Comparison of ENCODE assay signal across 23 cellular contexts in the genomic region with DNA sequence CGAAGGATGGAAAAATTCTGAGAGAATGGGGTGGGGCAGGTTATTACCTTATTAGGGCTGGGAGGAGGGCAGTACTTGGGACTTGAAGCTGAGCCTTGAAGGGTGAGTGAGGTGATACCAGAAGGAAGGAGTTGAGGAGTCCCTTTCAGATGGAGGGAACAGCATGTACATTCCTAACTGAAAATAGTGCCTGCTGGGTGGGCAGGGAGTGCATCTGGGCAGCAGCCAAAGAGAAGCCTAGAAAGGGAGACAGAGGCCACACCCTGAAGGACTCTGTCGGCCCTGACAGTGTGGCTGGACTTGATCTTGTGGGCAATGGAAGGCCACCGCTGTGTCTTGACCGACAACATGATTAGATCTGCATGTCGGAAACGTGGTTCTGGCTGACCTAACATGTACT.
DNase-seq lines count a peak whose midpoint lies in the region; ATAC-seq, FAIRE-seq and TF ChIP-seq lines count a peak whose summit lies in the region.
"Had no signal": no experiment of that assay in that cellular context is flagged by ENCODE, and none has a peak within 500 bp of the region (broad histone marks: within the 10 kb centered on the region; RNA-seq: fewer than 3 reads in every experiment).

No MANE protein-coding gene starts in this region.

- no peak for FAIRE-seq in GM12878 (lab: Jason Lieb, UNC)
- FAIRE-seq: A549, HepG2, K562 had no signal

- in situ Hi-C loops in GM12878 (cut with MboI): no loop called here

- no peak overlapping the region for H2BK5ac ChIP-seq in neuronal stem cell (ENCODE audit: low read length)

- intact Hi-C loops in GM12878 (cut with micrococcal nuclease; ENCODE audit: unreplicated experiment): no loop called here

- H2BK15ac ChIP-seq in neuronal stem cell (ENCODE audit: low read length): no peak overlapping the region

- TF ChIP-seq POLR2A in GM12878 (IDR thresholded peaks at IDR 0.05; ENCODE audit: low read depth, low read length): no peak

- ATAC-seq in GM12878 (peak; percentile 31; the same call in 2 of the 3 replicates), HG03521 (IDR thresholded peaks at IDR 0.05; ENCODE audit: unreplicated experiment) (no peak)
- ATAC-seq: A549, HepG2, K562, Right ventricle myocardium inferior had no signal

- no peak overlapping the region for H3K23ac ChIP-seq in neuronal stem cell (ENCODE audit: low read depth, low read length, poor library complexity)

- H2BK12ac ChIP-seq in neuronal stem cell (ENCODE audit: low read length): no peak overlapping the region

- TF ChIP-seq RAD21 in GM12878 (IDR thresholded peaks at IDR 0.05; ENCODE audit: insufficient read depth, low read depth, low read length): no peak

- H3K9ac ChIP-seq in Karpas-422 (ENCODE audit: low read length) (no peak overlapping the region), GM12878 (ENCODE audit: control insufficient read depth, insufficient read depth, low read length) (no peak overlapping the region), neuronal stem cell (ENCODE audit: low read depth, low read length, poor library complexity) (no peak overlapping the region), MM.1S (ENCODE audit: low read length) (no peak overlapping the region)
- H3K9ac ChIP-seq: BLaER1 treated with 17β-estradiol and CSF1 and Interleukin-3, amounts not matched to agents 10 nM and 100 nM had no signal

- no peak overlapping the region for H3K4me3 ChIP-seq in Karpas-422 (ENCODE audit: low read length)
- no peak overlapping the region for H3K4me3 ChIP-seq in GM12878
- H3K4me3 ChIP-seq in neuronal stem cell (ENCODE audit: low read length in 2 of 2): no peak overlapping the region
- no peak overlapping the region for H3K4me3 ChIP-seq in MM.1S (ENCODE audit: low read length)
- H3K4me3 ChIP-seq: A549; BLaER1 treated with 17β-estradiol and CSF1 and Interleukin-3, amounts not matched to agents 10 nM and 100 nM; K562 had no signal

- H4K8ac ChIP-seq in neuronal stem cell (ENCODE audit: low read depth, low read length): no peak overlapping the region

- H3F3A ChIP-seq in MM.1S (ENCODE audit: insufficient read depth, low read length): no peaks in the 10 kb centered on the region

- peak; percentile 93 for DNase-seq in CMK (ENCODE audit: low read depth)
- DNase-seq in Karpas-422: peak; percentile 6
- DNase-seq in GM12878 (ENCODE audit: low read depth, low spot score): no peak
- DNase-seq in neuronal stem cell (ENCODE audit: low spot score): no peak
- no peak for DNase-seq in activated gamma-delta T cell (lab: John Stamatoyannopoulos, UW)
- DNase-seq in MM.1S: no peak
- no peak for DNase-seq in NCI-H1436 treated with DMSO at 0.1 percent for 48 hours (lab: John Stamatoyannopoulos, UW)
- DNase-seq: CD4-positive, alpha-beta memory T cell; DND-41; H9; HFFc6; NCI-H1092 treated with DMSO at 0.1 percent for 48 hours; NCI-H1694 treated with DMSO at 0.1 percent for 48 hours; NCI-H2081 treated with DMSO at 0.1 percent for 48 hours; NCI-H446 treated with DMSO at 0.1 percent for 48 hours; NCI-H526 treated with DMSO at 0.1 percent for 48 hours had no signal

- RAD21 ChIA-PET in GM12878 (lab: Charles Lee; ENCODE audit: unreplicated experiment): interaction anchor here (1.1 to 1.4 kb wide), 3 partner anchors 18 to 86 kb away, joined by 3 to 6 read pairs (median 4); no protein-coding TSS in a partner anchor

- H3K36me3 ChIP-seq in Karpas-422 (ENCODE audit: insufficient read depth, low read length): no peaks in the 10 kb centered on the region
- peaks cover 0 to 12% of the 10 kb centered on the region in 2 experiments for H3K36me3 ChIP-seq in GM12878 (ENCODE audit: control insufficient read depth in 2 of 2, insufficient read depth in 2 of 2, low read length in 1 of 2)
- H3K36me3 ChIP-seq in neuronal stem cell (replicated peaks in 1 of 2; ENCODE audit: control insufficient read depth in 2 of 2, insufficient read depth in 2 of 2, low read length in 2 of 2): no peaks in the 10 kb centered on the region
- no peaks in the 10 kb centered on the region for H3K36me3 ChIP-seq in MM.1S (replicated peaks; ENCODE audit: insufficient read depth, low read length)
- H3K36me3 ChIP-seq: BLaER1 treated with 17β-estradiol and CSF1 and Interleukin-3, amounts not matched to agents 10 nM and 100 nM had no signal

- SMC1A ChIA-PET in GM12878 (lab: Charles Lee; ENCODE audit: uncharacterized antibody, unreplicated experiment): interaction anchor here (0.8 to 1.0 kb wide), 2 partner anchors 10 to 12 kb away, joined by 3 to 6 read pairs; no protein-coding TSS in a partner anchor

- no peaks in the 10 kb centered on the region for H3K79me1 ChIP-seq in neuronal stem cell (ENCODE audit: low read depth, low read length)

- H4K91ac ChIP-seq in neuronal stem cell (ENCODE audit: low read depth, low read length, poor library complexity): no peak overlapping the region

- BruUV-seq in GM12878 (replicated peaks; lab: Mats Ljungman, UMichigan): no TSS peak

- no peak for TF ChIP-seq CTCF in GM12878 (IDR thresholded peaks at IDR 0.05 in 2 of 3, conservative IDR thresholded peaks at IDR 0.05 in 1 of 3; ENCODE audit: control insufficient read depth in 2 of 3, extremely low read depth in 1 of 3, insufficient read depth in 1 of 3, low read depth in 3 of 3, low read length in 3 of 3)
- no peak for TF ChIP-seq CTCF in MM.1S (IDR thresholded peaks at IDR 0.05; ENCODE audit: low read length)

- WGBS in GM12878 (ENCODE audit: insufficient coverage, insufficient replicate concordance, low lambda C conversion rate, missing lambda C conversion rate): 86% methylated on average over 6 of the region's 6 CpGs
- no CpG with 5 or more reads among the region's 6 CpGs for whole genome bisulfite sequencing in neuronal stem cell (ENCODE audit: extremely low coverage in 2 of 2, insufficient read length in 2 of 2, insufficient replicate concordance in 1 of 2), 2 donors

- H2BK120ac ChIP-seq in neuronal stem cell (ENCODE audit: low read depth, low read length): no peak overlapping the region

- H4K20me1 ChIP-seq in Karpas-422 (ENCODE audit: insufficient read depth, low read depth, low read length) (no peaks in the 10 kb centered on the region), GM12878 (ENCODE audit: control insufficient read depth, insufficient read depth) (no peaks in the 10 kb centered on the region), MM.1S (ENCODE audit: insufficient read depth, low read length) (no peaks in the 10 kb centered on the region)
- H4K20me1 ChIP-seq: BLaER1 treated with 17β-estradiol and CSF1 and Interleukin-3, amounts not matched to agents 10 nM and 100 nM had no signal

- H3K27me3 ChIP-seq in Karpas-422 (ENCODE audit: low read length): no peaks in the 10 kb centered on the region
- H3K27me3 ChIP-seq in GM12878 (replicated peaks in 1 of 2; ENCODE audit: control insufficient read depth in 2 of 2, insufficient read depth in 2 of 2, low read length in 1 of 2): no peaks in the 10 kb centered on the region
- peaks cover 0 to 6% (median 0%) of the 10 kb centered on the region in 3 experiments for H3K27me3 ChIP-seq in neuronal stem cell (ENCODE audit: control insufficient read depth in 3 of 3, insufficient read depth in 3 of 3, low read depth in 1 of 3, low read length in 3 of 3)
- H3K27me3 ChIP-seq in MM.1S (replicated peaks; ENCODE audit: insufficient read depth, low read length): no peaks in the 10 kb centered on the region
- H3K27me3 ChIP-seq: BLaER1 treated with 17β-estradiol and CSF1 and Interleukin-3, amounts not matched to agents 10 nM and 100 nM had no signal

- H3K79me2 ChIP-seq in Karpas-422 (ENCODE audit: low read length) (no peaks in the 10 kb centered on the region), GM12878 (ENCODE audit: control insufficient read depth, insufficient read depth, low read length) (peaks cover 87% of the 10 kb centered on the region), MM.1S (ENCODE audit: low read length) (peaks cover 15% of the 10 kb centered on the region)

- CTCF ChIA-PET in GM12878 (lab: Yijun Ruan, JAX): no interaction called here

- peak overlapping the region; percentile 11 for H3K18ac ChIP-seq in neuronal stem cell (ENCODE audit: low read length)

- H3K14ac ChIP-seq in neuronal stem cell (ENCODE audit: low read length): no peak overlapping the region

- no peak overlapping the region for H2AK5ac ChIP-seq in neuronal stem cell (ENCODE audit: low read depth, low read length)

- H3K27ac ChIP-seq in Karpas-422 (ENCODE audit: low read length) (no peak overlapping the region), GM12878 (ENCODE audit: control insufficient read depth, insufficient read depth) (no peak overlapping the region; the same call in 1 of the 2 replicates), neuronal stem cell (replicated peaks; ENCODE audit: low read length) (no peak overlapping the region), MM.1S (ENCODE audit: low read length) (no peak overlapping the region)
- H3K27ac ChIP-seq: A549; BLaER1 treated with 17β-estradiol and CSF1 and Interleukin-3, amounts not matched to agents 10 nM and 100 nM; HL-60 had no signal

- no peak overlapping the region for H2AFZ ChIP-seq in Karpas-422 (ENCODE audit: low read length)
- no peak overlapping the region for H2AFZ ChIP-seq in GM12878 (ENCODE audit: control insufficient read depth, low read depth, low read length)
- H2AFZ ChIP-seq in neuronal stem cell (ENCODE audit: low read length): no peak overlapping the region
- no peak overlapping the region for H2AFZ ChIP-seq in MM.1S (ENCODE audit: low read length)

- POLR2A ChIA-PET in GM12878 (lab: Charles Lee): interaction anchor here (0.8 to 1.0 kb wide), 2 partner anchors 9 to 11 kb away, joined by 3 read pairs; no protein-coding TSS in a partner anchor

- H3K4me2 ChIP-seq in Karpas-422 (ENCODE audit: low read depth, low read length, poor library complexity, severe bottlenecking) (no peak overlapping the region), GM12878 (ENCODE audit: control insufficient read depth, insufficient read depth) (no peak overlapping the region), neuronal stem cell (ENCODE audit: insufficient read depth, low read length, poor library complexity, severe bottlenecking) (no peak overlapping the region), MM.1S (ENCODE audit: low read depth, low read length) (no peak overlapping the region)
- H3K4me2 ChIP-seq: A549; BLaER1 treated with 17β-estradiol and CSF1 and Interleukin-3, amounts not matched to agents 10 nM and 100 nM had no signal

- no peaks in the 10 kb centered on the region for H3K9me2 ChIP-seq in Karpas-422 (replicated peaks; ENCODE audit: insufficient read depth, low read length)
- no peaks in the 10 kb centered on the region for H3K9me2 ChIP-seq in MM.1S (replicated peaks; ENCODE audit: insufficient read depth, low read length)

- H3K4me1 ChIP-seq in Karpas-422 (ENCODE audit: low read length) (no peaks in the 10 kb centered on the region; the same call in 1 of the 2 replicates), GM12878 (ENCODE audit: control insufficient read depth, insufficient read depth, low read length) (peaks cover 14% of the 10 kb centered on the region), neuronal stem cell (ENCODE audit: control insufficient read depth in 2 of 2, insufficient read depth in 1 of 2, low read depth in 1 of 2, low read length in 2 of 2) (no peaks in the 10 kb centered on the region), MM.1S (ENCODE audit: low read length) (peaks cover 5% of the 10 kb centered on the region; the same call in 1 of the 2 replicates)
- H3K4me1 ChIP-seq: A549 had no signal

- H3K4ac ChIP-seq in neuronal stem cell (ENCODE audit: low read length): no peak overlapping the region

- H3K9me3 ChIP-seq in Karpas-422 (ENCODE audit: low read length): no peaks in the 10 kb centered on the region
- peaks cover 4% of the 10 kb centered on the region; the same call in 2 of the 3 replicates for H3K9me3 ChIP-seq in GM12878 (replicated peaks; ENCODE audit: control insufficient read depth, insufficient read depth, low read length)
- no peaks in the 10 kb centered on the region for H3K9me3 ChIP-seq in neuronal stem cell (replicated peaks in 1 of 2; ENCODE audit: control insufficient read depth in 2 of 2, insufficient read depth in 1 of 2, low read depth in 1 of 2, low read length in 2 of 2)
- H3K9me3 ChIP-seq in MM.1S (replicated peaks; ENCODE audit: insufficient read depth, low read length): no peaks in the 10 kb centered on the region
- H3K9me3 ChIP-seq: A549 had no signal

- no peak for TF ChIP-seq EP300 in GM12878 (IDR thresholded peaks at IDR 0.05; ENCODE audit: borderline replicate concordance in 1 of 2, control insufficient read depth in 1 of 2, low read depth in 2 of 2, low read length in 2 of 2)

Comparison
In these comparisons a context has a peak if more than half of its experiments do, and no peak if none do; other contexts are left out.
1. DNase-seq: peak in CMK (single experiment) and Karpas-422 (single experiment); none in GM12878 (single experiment), neuronal stem cell (single experiment), activated gamma-delta T cell (single experiment), MM.1S (single experiment) and NCI-H1436 treated with DMSO at 0.1 percent for 48 hours (single experiment).